Comparison of ENCODE assay signal across 10 cellular contexts in the genomic region with DNA sequence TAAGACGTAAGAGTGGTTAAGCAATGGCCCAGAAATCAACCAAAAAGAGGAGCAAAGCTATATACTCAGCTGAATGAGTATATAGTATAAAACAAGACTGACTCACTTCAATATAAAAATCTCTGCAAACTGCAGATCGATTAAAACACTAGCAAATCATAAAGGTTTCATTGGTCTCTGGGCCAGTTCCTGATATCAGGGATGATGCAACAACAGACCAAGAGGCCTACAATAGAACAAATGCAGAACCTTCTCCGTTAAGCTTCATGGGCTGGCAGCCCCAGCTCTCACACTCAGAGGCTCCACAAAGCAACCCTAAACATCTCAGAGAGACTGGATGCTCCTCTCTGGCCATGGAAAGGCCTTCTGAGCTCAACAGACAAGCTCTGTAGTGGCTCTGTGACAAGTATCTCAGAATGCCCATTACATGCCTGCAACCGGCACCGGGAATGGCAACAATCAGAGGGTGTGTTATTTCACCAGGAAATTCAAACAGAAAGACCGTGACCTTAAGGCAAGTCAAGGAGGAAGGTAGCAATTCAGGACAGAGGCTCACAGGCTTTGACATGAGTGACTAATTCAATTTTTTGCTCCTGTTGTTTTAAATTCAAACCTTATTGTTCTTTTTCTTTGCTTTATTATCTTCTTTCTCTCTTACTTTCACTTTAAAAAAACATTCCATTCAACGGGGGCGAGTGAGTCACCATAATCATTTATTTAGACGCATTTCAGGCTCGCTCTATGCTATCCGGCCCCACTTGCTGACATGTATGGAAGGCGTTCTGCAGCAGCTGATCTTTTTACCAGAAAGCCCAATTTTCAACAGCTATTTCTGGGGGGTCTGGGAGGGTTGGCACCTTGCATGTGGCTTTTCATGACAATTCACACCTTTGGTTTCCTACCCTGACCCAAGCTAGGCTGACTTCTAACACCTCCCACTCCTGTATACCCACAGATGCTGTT. TPM values are rescaled to one million over a fixed set of nuclear protein-coding genes. Genes with fewer than 3 reads are reported as not detected.
DNase-seq lines count a peak whose midpoint lies in the region; ATAC-seq lines count a peak whose summit lies in the region.
"Had no signal": no experiment of that assay in that cellular context is flagged by ENCODE, and none has a peak within 500 bp of the region (broad histone marks: within the 10 kb centered on the region; RNA-seq: fewer than 3 reads in every experiment).

No MANE protein-coding gene starts in this region.

- no peaks in the 10 kb centered on the region for H3K36me3 ChIP-seq in muscle layer of colon (ENCODE audit: insufficient read depth, low read length)

- H3K4me1 ChIP-seq in muscle layer of colon (ENCODE audit: insufficient read depth, low read length), result peaks cover 63% of the 10 kb centered on the region

- H3K36me3 Mint-ChIP-seq in dendritic cell treated with granulocyte-macrophage colony-stimulating factor and Interleukin-4, amounts not matched to agents 40 ng/mL and 50 ng/mL, for 4 days (ENCODE audit: low read depth), result peaks cover 45% of the 10 kb centered on the region
- H3K36me3 Mint-ChIP-seq: activated naive CD4-positive, alpha-beta T cell treated with anti-CD3 and anti-CD28 coated beads, Interleukin-2, amount 50 U/mL, for 24 hours had no signal

- no peak for ATAC-seq in GM21381 (IDR thresholded peaks at IDR 0.05; ENCODE audit: unreplicated experiment)

- H3K4me3 Mint-ChIP-seq in dendritic cell treated with granulocyte-macrophage colony-stimulating factor and Interleukin-4, amounts not matched to agents 40 ng/mL and 50 ng/mL, for 4 days, result peak overlapping the region; percentile 62
- H3K4me3 Mint-ChIP-seq: activated naive CD4-positive, alpha-beta T cell treated with anti-CD3 and anti-CD28 coated beads, Interleukin-2, amount 50 U/mL, for 24 hours had no signal

- H3K27me3 Mint-ChIP-seq in dendritic cell treated with granulocyte-macrophage colony-stimulating factor and Interleukin-4, amounts not matched to agents 40 ng/mL and 50 ng/mL, for 4 days, result no peaks in the 10 kb centered on the region
- H3K27me3 Mint-ChIP-seq: activated naive CD4-positive, alpha-beta T cell treated with anti-CD3 and anti-CD28 coated beads, Interleukin-2, amount 50 U/mL, for 24 hours had no signal

- DNase-seq in A172 (ENCODE audit: low spot score), result peak; percentile 61
- peak; percentile 73 for DNase-seq in MV-4-11 (lab: John Stamatoyannopoulos, UW)
- no peak for DNase-seq in NCI-H526 (lab: John Stamatoyannopoulos, UW)
- DNase-seq in islet precursor cell, result no peak
- no peak for DNase-seq in NCI-H526 treated with DMSO at 0.1 percent for 48 hours (lab: John Stamatoyannopoulos, UW)
- DNase-seq: DND-41 had no signal

- no peaks in the 10 kb centered on the region for H3K27me3 ChIP-seq in muscle layer of colon (ENCODE audit: control insufficient read depth in 1 of 2, insufficient read depth in 2 of 2, low read length in 2 of 2)

- H3K9ac ChIP-seq in muscle layer of colon (ENCODE audit: low read length), result peak overlapping the region; percentile 20

- intact Hi-C loops in dendritic cell treated with granulocyte-macrophage colony-stimulating factor and Interleukin-4, amounts not matched to agents 40 ng/mL and 50 ng/mL, for 4 days (cut with micrococcal nuclease), result loop anchor here (5.0 kb wide), 1 partner anchor 33 kb away; no protein-coding TSS in a partner anchor

- no peaks in the 10 kb centered on the region for H3K9me3 ChIP-seq in muscle layer of colon (ENCODE audit: low read length)

- H3K9me3 Mint-ChIP-seq in dendritic cell treated with granulocyte-macrophage colony-stimulating factor and Interleukin-4, amounts not matched to agents 40 ng/mL and 50 ng/mL, for 4 days, result no peaks in the 10 kb centered on the region
- H3K9me3 Mint-ChIP-seq: activated naive CD4-positive, alpha-beta T cell treated with anti-CD3 and anti-CD28 coated beads, Interleukin-2, amount 50 U/mL, for 24 hours had no signal

- H3K27ac Mint-ChIP-seq in dendritic cell treated with granulocyte-macrophage colony-stimulating factor and Interleukin-4, amounts not matched to agents 40 ng/mL and 50 ng/mL, for 4 days, result peak overlapping the region; percentile 87
- H3K27ac Mint-ChIP-seq: activated naive CD4-positive, alpha-beta T cell treated with anti-CD3 and anti-CD28 coated beads, Interleukin-2, amount 50 U/mL, for 24 hours had no signal

- H3K4me1 Mint-ChIP-seq in dendritic cell treated with granulocyte-macrophage colony-stimulating factor and Interleukin-4, amounts not matched to agents 40 ng/mL and 50 ng/mL, for 4 days (ENCODE audit: low read depth), result peaks cover 79% of the 10 kb centered on the region
- H3K4me1 Mint-ChIP-seq: activated naive CD4-positive, alpha-beta T cell treated with anti-CD3 and anti-CD28 coated beads, Interleukin-2, amount 50 U/mL, for 24 hours had no signal

- H3K27ac ChIP-seq in muscle layer of colon (ENCODE audit: low read depth, low read length), result peak overlapping the region; percentile 31

- peak overlapping the region; percentile 34 to 49 for H3K4me3 ChIP-seq in muscle layer of colon (ENCODE audit: low read depth in 1 of 2, low read length in 2 of 2)

RNA-seq across cellular contexts. Expression of gene CYRIA, which starts 15.1 kb away (rescaled TPM):
- 23.7 and 25.2 TPM in 2 replicates for total RNA-seq in A172 (2014; rRNA removed; shearing (Covaris generic))

Comparison
In these comparisons a context has a peak if more than half of its experiments do, and no peak if none do; other contexts are left out.
1. DNase-seq: peak in A172 (single experiment) and MV-4-11 (single experiment); none in NCI-H526 (0 of 2), islet precursor cell (single experiment) and NCI-H526 treated with DMSO at 0.1 percent for 48 hours (single experiment).